Comparison of ENCODE assay signal across 16 cellular contexts in the genomic region with DNA sequence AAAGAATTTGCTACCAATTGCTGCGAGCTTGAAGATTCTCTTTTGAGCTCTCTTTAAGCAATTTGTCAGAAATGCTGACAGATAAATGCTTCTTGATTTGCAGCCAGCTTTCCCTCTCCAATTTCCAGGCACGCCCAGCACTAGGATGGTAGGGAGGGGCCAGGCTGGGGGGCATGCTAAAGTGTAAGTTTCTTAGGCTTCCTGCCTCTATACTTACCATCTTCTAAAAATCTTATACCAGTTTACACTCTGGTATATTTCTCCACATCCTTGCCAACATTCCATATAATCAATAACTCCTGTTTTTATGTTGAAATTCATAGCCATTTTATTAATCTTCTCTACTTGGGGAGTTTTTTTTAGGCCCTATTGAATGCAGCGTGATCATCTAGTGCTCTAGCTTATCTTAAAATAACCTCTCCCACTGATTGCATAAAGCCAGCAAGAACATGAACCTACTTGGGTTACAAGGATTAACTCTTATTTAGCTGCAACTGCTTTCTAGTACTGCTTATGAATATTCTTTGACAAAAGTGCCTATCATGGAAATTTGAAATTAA. TPM values are rescaled to one million over a fixed set of nuclear protein-coding genes. Genes with fewer than 3 reads are reported as not detected.
DNase-seq lines count a peak whose midpoint lies in the region; ATAC-seq and TF ChIP-seq lines count a peak whose summit lies in the region.
"Had no signal": no experiment of that assay in that cellular context is flagged by ENCODE, and none has a peak within 500 bp of the region (broad histone marks: within the 10 kb centered on the region; RNA-seq: fewer than 3 reads in every experiment).

No MANE protein-coding gene starts in this region.

- CTCF ChIA-PET in Calu3 (lab: Charles Lee), result interaction anchor here (0.6 to 2.3 kb wide), 5 partner anchors 9 to 82 kb away, joined by 3 to 11 read pairs (median 6); partner anchors contain the start of gene LRRC59

- H3K27ac ChIP-seq in colonic mucosa, result no peak overlapping the region
- H3K27ac ChIP-seq in sigmoid colon, result no peak overlapping the region
- H3K27ac ChIP-seq: HL-60 had no signal

- peak overlapping the region; percentile 20 for H3K4me3 Mint-ChIP-seq in Calu3 (ENCODE audit: low read depth, unreplicated experiment)
- H3K4me3 Mint-ChIP-seq: activated CD8-positive, alpha-beta memory T cell treated with anti-CD3 and anti-CD28 coated beads, Interleukin-2, amount 10 ng/mL, durations not matched to agents 7 days and 5 days; activated naive CD8-positive, alpha-beta T cell treated with anti-CD3 and anti-CD28 coated beads for 36 hours; neural crest cell had no signal

- TF ChIP-seq CTCF in Calu3 (IDR thresholded peaks at IDR 0.05; ENCODE audit: unreplicated experiment) (no peak), colonic mucosa (IDR thresholded peaks at IDR 0.05) (no peak), mucosa of descending colon (IDR thresholded peaks at IDR 0.05) (no peak), sigmoid colon (IDR thresholded peaks at IDR 0.05) (no peak)

- H3K9me3 ChIP-seq in colonic mucosa (no peaks in the 10 kb centered on the region), mucosa of descending colon (no peaks in the 10 kb centered on the region), sigmoid colon (no peaks in the 10 kb centered on the region)

- H3K4me3 ChIP-seq in colonic mucosa (no peak overlapping the region), mucosa of descending colon (no peak overlapping the region), sigmoid colon (no peak overlapping the region)

- peaks cover 52% of the 10 kb centered on the region for H3K4me1 Mint-ChIP-seq in Calu3 (ENCODE audit: low read depth, unreplicated experiment)
- H3K4me1 Mint-ChIP-seq: activated CD8-positive, alpha-beta memory T cell treated with anti-CD3 and anti-CD28 coated beads, Interleukin-2, amount 10 ng/mL, durations not matched to agents 7 days and 5 days; activated naive CD8-positive, alpha-beta T cell treated with anti-CD3 and anti-CD28 coated beads for 36 hours had no signal

- H3K27me3 ChIP-seq in colonic mucosa, result no peaks in the 10 kb centered on the region
- H3K27me3 ChIP-seq in sigmoid colon, result no peaks in the 10 kb centered on the region

- TF ChIP-seq POLR2A in sigmoid colon (IDR thresholded peaks at IDR 0.05), result no peak

- no peak for TF ChIP-seq EP300 in sigmoid colon (IDR thresholded peaks at IDR 0.05)

- H3K36me3 Mint-ChIP-seq in Calu3 (ENCODE audit: insufficient read depth, unreplicated experiment), result peaks cover 46% of the 10 kb centered on the region
- H3K36me3 Mint-ChIP-seq: activated CD8-positive, alpha-beta memory T cell treated with anti-CD3 and anti-CD28 coated beads, Interleukin-2, amount 10 ng/mL, durations not matched to agents 7 days and 5 days; activated naive CD8-positive, alpha-beta T cell treated with anti-CD3 and anti-CD28 coated beads for 36 hours had no signal

- H3K36me3 ChIP-seq in colonic mucosa, result no peaks in the 10 kb centered on the region
- H3K36me3 ChIP-seq in mucosa of descending colon (ENCODE audit: low read depth), result no peaks in the 10 kb centered on the region
- H3K36me3 ChIP-seq in sigmoid colon, result no peaks in the 10 kb centered on the region

- ATAC-seq in mucosa of descending colon (no peak), GM21528 (IDR thresholded peaks at IDR 0.05; ENCODE audit: low FRiP score, unreplicated experiment) (no peak), GM21576 (IDR thresholded peaks at IDR 0.05; ENCODE audit: unreplicated experiment) (no peak)
- ATAC-seq: activated CD8-positive, alpha-beta memory T cell treated with anti-CD3 and anti-CD28 coated beads, Interleukin-2, amount 10 ng/mL, durations not matched to agents 7 days and 5 days had no signal

- BruUV-seq in Calu3 (replicated peaks; lab: Mats Ljungman, UMichigan), result no TSS peak

- DNase-seq in Calu3, result no peak
- DNase-seq in NCI-H2171 (lab: John Stamatoyannopoulos, UW), result peak; percentile 38
- DNase-seq in colonic mucosa, result peak; percentile 76
- DNase-seq in mucosa of descending colon, result peak in 2 of 3 donors; percentile 69 to 70
- no peak for DNase-seq in sigmoid colon
- no peak for DNase-seq in activated T-cell treated with anti-CD3 and anti-CD28 coated beads for 4 hours
- DNase-seq: activated CD8-positive, alpha-beta memory T cell treated with anti-CD3 and anti-CD28 coated beads, Interleukin-2, amount 10 ng/mL, durations not matched to agents 7 days and 5 days; activated naive CD8-positive, alpha-beta T cell treated with anti-CD3 and anti-CD28 coated beads for 36 hours; dermis blood vessel endothelial cell; SIG-M5; stimulated activated CD8-positive, alpha-beta memory T cell treated with anti-CD3 and anti-CD28 coated beads, Interleukin-4, amount 100 ng/mL, for 48 hours had no signal

- peaks cover 6% of the 10 kb centered on the region for H3K4me1 ChIP-seq in colonic mucosa
- peaks cover 42% of the 10 kb centered on the region for H3K4me1 ChIP-seq in mucosa of descending colon (ENCODE audit: low read depth)
- H3K4me1 ChIP-seq in sigmoid colon, result no peaks in the 10 kb centered on the region

- no peaks in the 10 kb centered on the region for H3K27me3 Mint-ChIP-seq in Calu3 (ENCODE audit: unreplicated experiment)
- H3K27me3 Mint-ChIP-seq: activated CD8-positive, alpha-beta memory T cell treated with anti-CD3 and anti-CD28 coated beads, Interleukin-2, amount 10 ng/mL, durations not matched to agents 7 days and 5 days; activated naive CD8-positive, alpha-beta T cell treated with anti-CD3 and anti-CD28 coated beads for 36 hours had no signal

- WGBS in sigmoid colon, 2 donors, result 12 to 45% methylated on average over 3 of the region's 3 CpGs

- no peaks in the 10 kb centered on the region for H3K9me3 Mint-ChIP-seq in Calu3 (ENCODE audit: low read depth, unreplicated experiment)
- H3K9me3 Mint-ChIP-seq: activated naive CD8-positive, alpha-beta T cell treated with anti-CD3 and anti-CD28 coated beads for 36 hours; neural crest cell had no signal

- intact Hi-C loops in Calu3 (cut with micrococcal nuclease; ENCODE audit: unreplicated experiment), result loop anchor here (5.0 kb wide), 2 partner anchors 34 to 46 kb away; partner anchors contain the start of genes LRRC59 and RSAD1
- intact Hi-C loops in colonic mucosa (cut with DNase I), result no loop called here
- intact Hi-C loops in mucosa of descending colon (cut with DNase I, micrococcal nuclease), result no loop called here
- intact Hi-C loops in sigmoid colon (cut with DNase I), result no loop called here

- H3K27ac Mint-ChIP-seq in Calu3 (ENCODE audit: unreplicated experiment), result peak overlapping the region; percentile 62
- H3K27ac Mint-ChIP-seq: activated CD8-positive, alpha-beta memory T cell treated with anti-CD3 and anti-CD28 coated beads, Interleukin-2, amount 10 ng/mL, durations not matched to agents 7 days and 5 days; activated naive CD8-positive, alpha-beta T cell treated with anti-CD3 and anti-CD28 coated beads for 36 hours had no signal

- peak overlapping the region in 1 of 2 donors; percentile 1 for H3K9ac ChIP-seq in colonic mucosa (ENCODE audit: low read depth in 2 of 2, low read length in 2 of 2)

RNA-seq across cellular contexts. Expression of gene ACSF2, which starts 17.6 kb away (rescaled TPM):
- total RNA-seq in Calu3 (2022) (148 and 156 TPM in 2 replicates), colonic mucosa (100 to 1,000 TPM in 1 of 2 donors, 10 to 100 TPM in 1; 50.8 to 119 TPM), mucosa of descending colon (100 to 1,000 TPM in 1 of 3 donors, 10 to 100 TPM in 2; 79.7 to 246 (median 99.4) TPM), sigmoid colon (10 to 100 TPM in 2 of 4 donors, 1 to 10 TPM in 2; 8.2 to 28.5 (median 11.0) TPM)
- 10 to 100 TPM; 49.9 to 61.7 (median 54.3) TPM for polyA plus RNA-seq in sigmoid colon

RNA-seq across cellular contexts. Expression of gene CHAD, which starts 25.1 kb away (rescaled TPM):
- not detected in 2 replicates for total RNA-seq in Calu3 (2022)
- 1 to 10 TPM; 1.8 to 3.6 TPM for total RNA-seq in colonic mucosa
- 10 to 100 TPM in 1 of 3 donors, 1 to 10 TPM in 2; 4.6 to 15.3 (median 5.8) TPM for total RNA-seq in mucosa of descending colon
- total RNA-seq in sigmoid colon, result not detected
- polyA plus RNA-seq in sigmoid colon, result 1 to 10 TPM; 3.7 to 7.2 (median 4.4) TPM
- total RNA-seq: activated CD8-positive, alpha-beta memory T cell treated with anti-CD3 and anti-CD28 coated beads, Interleukin-2, amount 10 ng/mL, durations not matched to agents 7 days and 5 days; activated naive CD8-positive, alpha-beta T cell treated with anti-CD3 and anti-CD28 coated beads for 36 hours; dermis blood vessel endothelial cell; M059J had no signal

RNA-seq across cellular contexts. Expression of gene RSAD1, which starts 35.1 kb away (rescaled TPM):
- 42.6 and 51.1 TPM in 2 replicates for total RNA-seq in Calu3 (2022)
- 10 to 100 TPM; 22.2 to 29.3 TPM for total RNA-seq in colonic mucosa
- 10 to 100 TPM; 35.9 to 38.2 (median 37.7) TPM for total RNA-seq in mucosa of descending colon
- 10 to 100 TPM; 18.6 to 27.4 (median 22.7) TPM for total RNA-seq in sigmoid colon
- 10 to 100 TPM; 22.4 to 33.6 (median 25.2) TPM for polyA plus RNA-seq in sigmoid colon

RNA-seq across cellular contexts. Expression of gene LRRC59, which starts 46.2 kb away (rescaled TPM):
- total RNA-seq in Calu3 (2022), result 205 and 212 TPM in 2 replicates
- total RNA-seq in colonic mucosa, result 100 to 1,000 TPM; 147 to 265 TPM
- total RNA-seq in mucosa of descending colon, result 100 to 1,000 TPM in 2 of 3 donors, 10 to 100 TPM in 1; 76.8 to 143 (median 109) TPM
- 10 to 100 TPM; 32.4 to 38.8 (median 35.2) TPM for total RNA-seq in sigmoid colon
- 100 to 1,000 TPM in 1 of 3 donors, 10 to 100 TPM in 2; 78.1 to 116 (median 84.6) TPM for polyA plus RNA-seq in sigmoid colon

Comparison
In these comparisons a context has a peak if more than half of its experiments do, and no peak if none do; other contexts are left out.
1. DNase-seq: peak in NCI-H2171 (single experiment), colonic mucosa (single experiment) and mucosa of descending colon (2 of 3); none in Calu3 (single experiment), sigmoid colon (single experiment) and activated T-cell treated with anti-CD3 and anti-CD28 coated beads for 4 hours (single experiment).